In the genomic region with DNA sequence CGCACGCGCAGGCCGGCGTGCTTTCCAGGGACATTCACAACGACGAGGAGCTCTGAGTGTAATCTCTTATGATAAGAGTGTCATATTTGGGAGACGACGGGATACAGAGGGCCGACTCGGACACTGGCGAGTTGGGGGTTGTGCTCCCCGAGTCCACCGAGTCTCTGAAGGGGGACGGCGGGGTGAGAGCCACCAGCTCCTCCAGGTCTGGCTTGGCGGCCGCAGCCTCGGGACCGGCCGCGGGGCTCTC, we compare ENCODE assay signal across 9 cellular contexts.
DNase-seq lines count a peak whose midpoint lies in the region; ATAC-seq lines count a peak whose summit lies in the region.
"Had no signal": no experiment of that assay in that cellular context is flagged by ENCODE, and none has a peak within 500 bp of the region (broad histone marks: within the 10 kb centered on the region; RNA-seq: fewer than 3 reads in every experiment).

No MANE protein-coding gene starts in this region.

- peaks cover 3% of the 10 kb centered on the region for H3K27me3 ChIP-seq in right cardiac atrium (ENCODE audit: control insufficient read depth, insufficient read depth)
- peaks cover 5% of the 10 kb centered on the region for H3K27me3 ChIP-seq in skeletal muscle satellite cell (ENCODE audit: control insufficient read depth, insufficient read depth, low read length)

- H3K4me1 Mint-ChIP-seq in activated CD4-positive, alpha-beta memory T cell treated with anti-CD3 and anti-CD28 coated beads for 36 hours (ENCODE audit: low read depth), result peaks cover 9% of the 10 kb centered on the region

- WGBS in right cardiac atrium, result 6% methylated on average over 22 of the region's 22 CpGs

- POLR2A ChIA-PET in activated CD4-positive, alpha-beta memory T cell treated with anti-CD3 and anti-CD28 coated beads for 36 hours (lab: Charles Lee), result no interaction called here

- intact Hi-C loops in activated CD4-positive, alpha-beta memory T cell treated with anti-CD3 and anti-CD28 coated beads for 36 hours (cut with micrococcal nuclease), result no loop called here
- intact Hi-C loops in right cardiac atrium (cut with DNase I), result no loop called here

- CTCF ChIA-PET in activated CD4-positive, alpha-beta memory T cell treated with anti-CD3 and anti-CD28 coated beads for 36 hours (lab: Charles Lee), result no interaction called here

- H3K36me3 Mint-ChIP-seq in activated CD4-positive, alpha-beta memory T cell treated with anti-CD3 and anti-CD28 coated beads for 36 hours, result no peaks in the 10 kb centered on the region

- peaks cover 34% of the 10 kb centered on the region for H3K27me3 Mint-ChIP-seq in activated CD4-positive, alpha-beta memory T cell treated with anti-CD3 and anti-CD28 coated beads for 36 hours

- H3K36me3 ChIP-seq in skeletal muscle satellite cell (ENCODE audit: insufficient read depth, low read length), result no peaks in the 10 kb centered on the region

- ATAC-seq in GM21423 (IDR thresholded peaks at IDR 0.05; ENCODE audit: unreplicated experiment) (peak; percentile 16), right cardiac atrium (peak in 1 of 2 donors; percentile 21), HG03159 (IDR thresholded peaks at IDR 0.05; ENCODE audit: unreplicated experiment) (no peak)

- peak overlapping the region; percentile 68 for H3K4me3 Mint-ChIP-seq in activated CD4-positive, alpha-beta memory T cell treated with anti-CD3 and anti-CD28 coated beads for 36 hours

- H3K27ac ChIP-seq in right cardiac atrium (ENCODE audit: low read length), result no peak overlapping the region

- H3K9me3 ChIP-seq in right cardiac atrium (ENCODE audit: control insufficient read depth, low read length) (no peaks in the 10 kb centered on the region), skeletal muscle satellite cell (replicated peaks; ENCODE audit: low read length) (no peaks in the 10 kb centered on the region)

- no peak overlapping the region for H3K27ac Mint-ChIP-seq in activated CD4-positive, alpha-beta memory T cell treated with anti-CD3 and anti-CD28 coated beads for 36 hours

- no peak overlapping the region for H3K9ac ChIP-seq in skeletal muscle satellite cell (ENCODE audit: low read depth, low read length)

- H3K4me3 ChIP-seq in right cardiac atrium (ENCODE audit: low read length) (peak overlapping the region; percentile 3), skeletal muscle satellite cell (ENCODE audit: low read length) (peak overlapping the region; percentile 59)

- H3K4me2 ChIP-seq in skeletal muscle satellite cell (ENCODE audit: low read length), result peak overlapping the region; percentile 79

- no peak for DNase-seq in activated CD4-positive, alpha-beta memory T cell treated with anti-CD3 and anti-CD28 coated beads for 36 hours
- peak in 2 of 3 donors; percentile 36 to 45 for DNase-seq in right cardiac atrium
- DNase-seq in cerebellar nuclear complex (lab: John Stamatoyannopoulos, UW), result no peak
- DNase-seq in LoVo (ENCODE audit: low spot score), result no peak
- DNase-seq in NCI-H345 treated with DMSO at 0.1 percent for 48 hours (lab: John Stamatoyannopoulos, UW; ENCODE audit: unreplicated experiment), result no peak
- DNase-seq: NCI-H2081 treated with DMSO at 0.1 percent for 48 hours had no signal

- H3K4me1 ChIP-seq in right cardiac atrium (ENCODE audit: control insufficient read depth, insufficient read depth, low read length) (no peaks in the 10 kb centered on the region), skeletal muscle satellite cell (ENCODE audit: control insufficient read depth, insufficient read depth, low read length) (peaks cover 5% of the 10 kb centered on the region)

- H3K9me3 Mint-ChIP-seq in activated CD4-positive, alpha-beta memory T cell treated with anti-CD3 and anti-CD28 coated beads for 36 hours, result no peaks in the 10 kb centered on the region

Comparison
In these comparisons a context has a peak if more than half of its experiments do, and no peak if none do; other contexts are left out.
1. DNase-seq: peak in right cardiac atrium (2 of 3); none in activated CD4-positive, alpha-beta memory T cell treated with anti-CD3 and anti-CD28 coated beads for 36 hours (single experiment), cerebellar nuclear complex (0 of 2), LoVo (single experiment) and NCI-H345 treated with DMSO at 0.1 percent for 48 hours (single experiment).